8 cellular contexts compared by ENCODE assay signal in the genomic region with DNA sequence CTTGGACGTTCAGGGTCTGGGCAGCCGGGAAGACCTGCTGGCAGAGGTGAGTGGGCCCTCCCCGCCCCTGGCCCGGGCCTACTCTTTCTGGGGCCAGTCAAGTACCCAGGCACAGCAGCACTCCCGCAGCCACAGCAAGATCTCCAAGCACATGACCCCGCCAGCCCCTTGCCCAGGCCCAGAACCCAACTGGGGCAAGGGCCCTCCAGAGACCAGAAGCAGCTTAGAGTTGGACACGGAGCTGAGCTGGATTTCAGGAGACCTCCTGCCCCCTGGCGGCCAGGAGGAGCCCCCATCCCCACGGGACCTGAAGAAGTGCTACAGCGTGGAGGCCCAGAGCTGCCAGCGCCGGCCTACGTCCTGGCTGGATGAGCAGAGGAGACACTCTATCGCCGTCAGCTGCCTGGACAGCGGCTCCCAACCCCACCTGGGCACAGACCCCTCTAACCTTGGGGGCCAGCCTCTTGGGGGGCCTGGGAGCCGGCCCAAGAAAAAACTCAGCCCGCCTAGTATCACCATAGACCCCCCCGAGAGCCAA. TPM values are rescaled to one million over a fixed set of nuclear protein-coding genes. Genes with fewer than 3 reads are reported as not detected.
DNase-seq lines count a peak whose midpoint lies in the region; TF ChIP-seq lines count a peak whose summit lies in the region.

No MANE protein-coding gene starts in this region.

- DNase-seq in activated gamma-delta T cell treated with Interleukin-2 at 50 U/mL for 16 hours (peak; percentile 51), activated gamma-delta T cell (lab: John Stamatoyannopoulos, UW) (no peak), NCI-H2107 (lab: John Stamatoyannopoulos, UW) (peak; percentile 50), WERI-Rb-1 (peak; percentile 96), T47D (ENCODE audit: low read depth in 1 of 2, low spot score in 1 of 2) (peak; percentile 71 to 85), kidney glomerular epithelial cell (lab: John Stamatoyannopoulos, UW) (peak; percentile 57), mesenteric fat pad (ENCODE audit: low spot score) (no peak)
- DNase-seq in stimulated activated CD4-positive, alpha-beta T cell treated with anti-CD3 and anti-CD28 coated beads, Interleukin-2, amount 100 ng/mL, for 48 hours, result peak; percentile 58 to 60

- no peaks in the 10 kb centered on the region for H3K27me3 ChIP-seq in WERI-Rb-1 (ENCODE audit: insufficient read depth, low read depth, severe bottlenecking)

- H3K4me3 ChIP-seq in WERI-Rb-1 (ENCODE audit: low read depth, low read length), result no peak overlapping the region

- H3K36me3 ChIP-seq in WERI-Rb-1, result peaks cover 41% of the 10 kb centered on the region

- TF ChIP-seq CTCF in WERI-Rb-1 (IDR thresholded peaks at IDR 0.05; ENCODE audit: low read depth, low read length), result peak; percentile 98

- peak overlapping the region; percentile 91 for H3K27ac ChIP-seq in WERI-Rb-1

- H3K9me3 ChIP-seq in WERI-Rb-1 (ENCODE audit: severe bottlenecking), result no peaks in the 10 kb centered on the region

- in situ Hi-C loops in T47D (cut with HindIII; ENCODE audit: low pct_unique_long_range_greater_than_20kb, low sequenced_read_pairs), result no loop called here

RNA-seq across cellular contexts. Expression of gene ABCC3, which starts 8.6 kb away (rescaled TPM):
- 52.8 TPM for total RNA-seq in mesenteric fat pad

Comparison
In these comparisons a context has a peak if more than half of its experiments do, and no peak if none do; other contexts are left out.
1. DNase-seq: peak in activated gamma-delta T cell treated with Interleukin-2 at 50 U/mL for 16 hours (single experiment), NCI-H2107 (single experiment), WERI-Rb-1 (single experiment), T47D (2 of 2), kidney glomerular epithelial cell (single experiment) and stimulated activated CD4-positive, alpha-beta T cell treated with anti-CD3 and anti-CD28 coated beads, Interleukin-2, amount 100 ng/mL, for 48 hours (2 of 2); none in activated gamma-delta T cell (single experiment) and mesenteric fat pad (single experiment).